17 cellular contexts compared by ENCODE assay signal in genomic region chr17:73230088-73230487, GRCh38. TPM values are rescaled to one million over a fixed set of nuclear protein-coding genes. Genes with fewer than 3 reads are reported as not detected.
DNase-seq lines count a peak whose midpoint lies in the region; ATAC-seq and TF ChIP-seq lines count a peak whose summit lies in the region.
"Had no signal": no experiment of that assay in that cellular context is flagged by ENCODE, and none has a peak within 500 bp of the region (broad histone marks: within the 10 kb centered on the region; RNA-seq: fewer than 3 reads in every experiment).

No MANE protein-coding gene starts in this region.

- dilution Hi-C loops in IMR-90 (cut with HindIII; ENCODE audit: low sequenced_read_pairs, unreplicated experiment), result no loop called here

- H3K9me1 ChIP-seq in IMR-90 (ENCODE audit: insufficient read depth, low read length), result peaks cover 10% of the 10 kb centered on the region

- BruUV-seq in IMR-90 (replicated peaks; lab: Mats Ljungman, UMichigan), result no TSS peak

- no peak overlapping the region for H3K23ac ChIP-seq in IMR-90 (ENCODE audit: low read depth, low read length)

- H4K91ac ChIP-seq in IMR-90 (ENCODE audit: insufficient read depth, low read depth, low read length), result no peak overlapping the region

- H3K56ac ChIP-seq in IMR-90 (ENCODE audit: extremely low read depth, insufficient read depth, low read length), result no peak overlapping the region

- peaks cover 72% of the 10 kb centered on the region for H3K4me1 Mint-ChIP-seq in activated CD4-positive, alpha-beta T cell treated with anti-CD3 and anti-CD28 coated beads, Interleukin-2, amount 10 ng/mL, durations not matched to agents 7 days and 5 days
- peaks cover 72% of the 10 kb centered on the region for H3K4me1 Mint-ChIP-seq in central memory CD8-positive, alpha-beta T cell
- H3K4me1 Mint-ChIP-seq in osteocyte (ENCODE audit: unreplicated experiment), result peaks cover 68% of the 10 kb centered on the region

- H3K4me3 Mint-ChIP-seq in activated CD4-positive, alpha-beta T cell treated with anti-CD3 and anti-CD28 coated beads, Interleukin-2, amount 10 ng/mL, durations not matched to agents 7 days and 5 days, result peak overlapping the region; percentile 95
- H3K4me3 Mint-ChIP-seq in central memory CD8-positive, alpha-beta T cell, result peak overlapping the region; percentile 93
- H3K4me3 Mint-ChIP-seq in osteocyte (ENCODE audit: unreplicated experiment), result peak overlapping the region; percentile 92

- intact Hi-C loops in IMR-90 (cut with micrococcal nuclease), result loop anchor here (5.0 kb wide), 2 partner anchors 503 to 668 kb away; no protein-coding TSS in a partner anchor
- intact Hi-C loops in posterior cingulate gyrus (cut with DNase I), result no loop called here

- H3K27ac ChIP-seq in IMR-90 (ENCODE audit: insufficient read depth, low read length), result peak overlapping the region; percentile 31; the same call in 1 of the 2 replicates
- H3K27ac ChIP-seq: brain microvascular endothelial cell, ovary had no signal

- in situ Hi-C loops in IMR-90 (cut with MboI; ENCODE audit: low sequenced_read_pairs), result no loop called here

- no peak for DNase-seq in activated CD4-positive, alpha-beta T cell treated with anti-CD3 and anti-CD28 coated beads, Interleukin-2, amount 10 ng/mL, durations not matched to agents 7 days and 5 days
- no peak for DNase-seq in activated CD4-positive, alpha-beta T cell treated with anti-CD3 and anti-CD28 coated beads for 48 hours
- DNase-seq in IMR-90 (no peak), osteocyte (ENCODE audit: extremely low spot score, unreplicated experiment) (no peak), GM03348 (ENCODE audit: low spot score) (no peak), posterior cingulate gyrus (no peak)
- DNase-seq in central memory CD8-positive, alpha-beta T cell (ENCODE audit: low spot score in 2 of 2), result no peak
- DNase-seq: brain microvascular endothelial cell, heart left ventricle, NCI-H1105 treated with DMSO at 0.1 percent for 48 hours, ovary, transverse colon had no signal

- TF ChIP-seq CTCF in IMR-90 (conservative IDR thresholded peaks at IDR 0.05; ENCODE audit: low read depth, low read length) (no peak), osteocyte (IDR thresholded peaks at IDR 0.05) (no peak)

- POLR2A ChIA-PET in activated CD4-positive, alpha-beta T cell treated with anti-CD3 and anti-CD28 coated beads, Interleukin-2, amount 10 ng/mL, durations not matched to agents 7 days and 5 days (lab: Charles Lee), result no interaction called here
- POLR2A ChIA-PET in IMR-90 (lab: Charles Lee; ENCODE audit: unreplicated experiment), result no interaction called here

- 80% methylated on average over 1 of the region's 6 CpGs; no CpG with 5 or more reads in 1 of the 2 experiments for WGBS in IMR-90 (ENCODE audit: extremely low coverage in 2 of 2, insufficient read length in 1 of 2), 2 experiments

- H2BK5ac ChIP-seq in IMR-90 (ENCODE audit: low read depth, low read length, poor library complexity, severe bottlenecking), result no peak overlapping the region

- H2BK20ac ChIP-seq in IMR-90 (ENCODE audit: low read depth, low read length), result no peak overlapping the region

- H3K36me3 Mint-ChIP-seq in activated CD4-positive, alpha-beta T cell treated with anti-CD3 and anti-CD28 coated beads, Interleukin-2, amount 10 ng/mL, durations not matched to agents 7 days and 5 days (ENCODE audit: low read depth), result peaks cover 24% of the 10 kb centered on the region
- peaks cover 23% of the 10 kb centered on the region for H3K36me3 Mint-ChIP-seq in central memory CD8-positive, alpha-beta T cell (ENCODE audit: insufficient read depth)
- H3K36me3 Mint-ChIP-seq in osteocyte (ENCODE audit: unreplicated experiment), result peaks cover 1% of the 10 kb centered on the region

- no peaks in the 10 kb centered on the region for H3K36me3 ChIP-seq in IMR-90 (ENCODE audit: control insufficient read depth, insufficient read depth, low read length)
- H3K36me3 ChIP-seq: brain microvascular endothelial cell, ovary, transverse colon had no signal

- TF ChIP-seq POLR2A in IMR-90 (IDR thresholded peaks at IDR 0.05; ENCODE audit: low read depth, low read length), result no peak

- no peak overlapping the region for H3K4me3 ChIP-seq in IMR-90 (ENCODE audit: insufficient read depth, low read depth, low read length)
- H3K4me3 ChIP-seq: ovary, transverse colon had no signal

- no peak overlapping the region for H3K9ac ChIP-seq in IMR-90 (ENCODE audit: low read depth, low read length)

- no peak overlapping the region for H3K18ac ChIP-seq in IMR-90 (ENCODE audit: low read depth, low read length)

- TF ChIP-seq RAD21 in IMR-90 (IDR thresholded peaks at IDR 0.05; ENCODE audit: low read length), result no peak

- peak overlapping the region; percentile 18; the same call in 1 of the 2 replicates for H3K4ac ChIP-seq in IMR-90 (ENCODE audit: low read depth, low read length)

- no peak overlapping the region for H2BK120ac ChIP-seq in IMR-90 (ENCODE audit: low read depth, low read length)

- H3K4me1 ChIP-seq in IMR-90 (ENCODE audit: control insufficient read depth, insufficient read depth, low read length), result peaks cover 16% of the 10 kb centered on the region

- H3K9me3 Mint-ChIP-seq in activated CD4-positive, alpha-beta T cell treated with anti-CD3 and anti-CD28 coated beads, Interleukin-2, amount 10 ng/mL, durations not matched to agents 7 days and 5 days, result no peaks in the 10 kb centered on the region
- H3K9me3 Mint-ChIP-seq in central memory CD8-positive, alpha-beta T cell, result no peaks in the 10 kb centered on the region
- H3K9me3 Mint-ChIP-seq in osteocyte (ENCODE audit: unreplicated experiment), result no peaks in the 10 kb centered on the region

- H2AK9ac ChIP-seq in IMR-90 (replicated peaks; ENCODE audit: low read depth, low read length, poor library complexity), result no peak overlapping the region

- H4K8ac ChIP-seq in IMR-90 (ENCODE audit: low read depth in 2 of 2, low read length in 2 of 2), result 0 out of 4 replicates have a peak overlapping the region, but pooled peaks of 1 of the 2 experiments have one; percentile 2

- H4K20me1 ChIP-seq in IMR-90 (ENCODE audit: insufficient read depth, low read length), result peaks cover 14% of the 10 kb centered on the region; the same call in 1 of the 2 replicates

- H2BK15ac ChIP-seq in IMR-90 (ENCODE audit: low read depth, low read length), result no peak overlapping the region

- H3K79me1 ChIP-seq in IMR-90 (ENCODE audit: low read depth in 1 of 2, low read length in 2 of 2), result peaks cover 37 to 69% of the 10 kb centered on the region in 2 experiments

- no peak overlapping the region for H3K14ac ChIP-seq in IMR-90 (replicated peaks; ENCODE audit: low read depth, low read length)

- H3K27me3 ChIP-seq in IMR-90 (ENCODE audit: control insufficient read depth, insufficient read depth, low read length), result no peaks in the 10 kb centered on the region
- H3K27me3 ChIP-seq: brain microvascular endothelial cell, heart left ventricle, ovary, transverse colon had no signal

- H3K9me3 ChIP-seq in IMR-90 (ENCODE audit: control insufficient read depth, insufficient read depth, low read length), result no peaks in the 10 kb centered on the region
- H3K9me3 ChIP-seq: heart left ventricle, ovary, transverse colon had no signal

- no peaks in the 10 kb centered on the region for H3K27me3 Mint-ChIP-seq in activated CD4-positive, alpha-beta T cell treated with anti-CD3 and anti-CD28 coated beads, Interleukin-2, amount 10 ng/mL, durations not matched to agents 7 days and 5 days
- no peaks in the 10 kb centered on the region for H3K27me3 Mint-ChIP-seq in central memory CD8-positive, alpha-beta T cell
- H3K27me3 Mint-ChIP-seq in osteocyte (ENCODE audit: unreplicated experiment), result no peaks in the 10 kb centered on the region

- no peak overlapping the region for H4K5ac ChIP-seq in IMR-90 (ENCODE audit: low read depth, low read length)

- ATAC-seq in IMR-90 (ENCODE audit: low read depth) (no peak), HG03039 (IDR thresholded peaks at IDR 0.05; ENCODE audit: unreplicated experiment) (no peak)
- ATAC-seq in central memory CD8-positive, alpha-beta T cell (replicated peaks; ENCODE audit: extremely low read depth, poor library complexity, severe bottlenecking), result no peak
- ATAC-seq: heart left ventricle had no signal

- no peak overlapping the region; the same call in 1 of the 2 replicates for H3K4me2 ChIP-seq in IMR-90 (ENCODE audit: low read depth, low read length)

- H2AFZ ChIP-seq in IMR-90 (replicated peaks; ENCODE audit: low read length, poor library complexity), result no peak overlapping the region

- 0 out of 2 replicates have a peak overlapping the region, but pooled peaks have one; percentile 30 for H2AK5ac ChIP-seq in IMR-90 (ENCODE audit: low read depth, low read length)

- CTCF ChIA-PET in activated CD4-positive, alpha-beta T cell treated with anti-CD3 and anti-CD28 coated beads, Interleukin-2, amount 10 ng/mL, durations not matched to agents 7 days and 5 days (lab: Charles Lee), result no interaction called here
- CTCF ChIA-PET in IMR-90 (lab: Yijun Ruan, JAX), result no interaction called here

- no peak overlapping the region for H3K27ac Mint-ChIP-seq in activated CD4-positive, alpha-beta T cell treated with anti-CD3 and anti-CD28 coated beads, Interleukin-2, amount 10 ng/mL, durations not matched to agents 7 days and 5 days
- H3K27ac Mint-ChIP-seq in central memory CD8-positive, alpha-beta T cell (ENCODE audit: low read depth), result peak overlapping the region; percentile 49
- peak overlapping the region; percentile 14 for H3K27ac Mint-ChIP-seq in osteocyte (ENCODE audit: unreplicated experiment)

TF ChIP-seq in IMR-90, 13 proteins besides CTCF, POLR2A, EP300 and RAD21:
- no peak for TF ChIP-seq RFX5 (IDR thresholded peaks at IDR 0.05; ENCODE audit: low read depth, low read length)
- no peak for TF ChIP-seq MXI1 (IDR thresholded peaks at IDR 0.05; ENCODE audit: borderline replicate concordance, low read depth, low read length)

RNA-seq across cellular contexts. Expression of gene CPSF4L, which starts 31.6 kb away (rescaled TPM):
- total RNA-seq in activated CD4-positive, alpha-beta T cell treated with anti-CD3 and anti-CD28 coated beads, Interleukin-2, amount 10 ng/mL, durations not matched to agents 7 days and 5 days, result not detected
- total RNA-seq in IMR-90 (2012; rRNA removed), result not detected in 2 replicates
- not detected in 2 replicates for polyA plus RNA-seq in IMR-90 (2012; rRNA removed)
- not detected in 2 replicates for polyA plus RNA-seq in IMR-90 (2012; cell fraction: cytosol; rRNA removed)
- polyA plus RNA-seq in IMR-90 (2012; cell fraction: nucleus; rRNA removed; ENCODE audit: low replicate concordance), result not detected in 2 replicates
- total RNA-seq in osteocyte, result not detected in 2 replicates
- total RNA-seq: H4, heart left ventricle, HT1080, NCI-H460, transverse colon had no signal
- polyA plus RNA-seq: AG04450, heart left ventricle, ovary had no signal

RNA-seq across cellular contexts. Expression of gene COG1, which starts 37.2 kb away (rescaled TPM):
- total RNA-seq in activated CD4-positive, alpha-beta T cell treated with anti-CD3 and anti-CD28 coated beads, Interleukin-2, amount 10 ng/mL, durations not matched to agents 7 days and 5 days, result 10 to 100 TPM; 29.2 to 32.5 TPM
- total RNA-seq in IMR-90 (2012; rRNA removed) (14.4 and 18.3 TPM in 2 replicates), osteocyte (45.6 and 45.7 TPM in 2 replicates)
- polyA plus RNA-seq in IMR-90 (2012; rRNA removed), result 35.1 and 40.2 TPM in 2 replicates
- 15.0 and 15.4 TPM in 2 replicates for polyA plus RNA-seq in IMR-90 (2012; cell fraction: cytosol; rRNA removed)
- polyA plus RNA-seq in IMR-90 (2012; cell fraction: nucleus; rRNA removed; ENCODE audit: low replicate concordance), result 85.9 and 135 TPM in 2 replicates
